In the genomic region with DNA sequence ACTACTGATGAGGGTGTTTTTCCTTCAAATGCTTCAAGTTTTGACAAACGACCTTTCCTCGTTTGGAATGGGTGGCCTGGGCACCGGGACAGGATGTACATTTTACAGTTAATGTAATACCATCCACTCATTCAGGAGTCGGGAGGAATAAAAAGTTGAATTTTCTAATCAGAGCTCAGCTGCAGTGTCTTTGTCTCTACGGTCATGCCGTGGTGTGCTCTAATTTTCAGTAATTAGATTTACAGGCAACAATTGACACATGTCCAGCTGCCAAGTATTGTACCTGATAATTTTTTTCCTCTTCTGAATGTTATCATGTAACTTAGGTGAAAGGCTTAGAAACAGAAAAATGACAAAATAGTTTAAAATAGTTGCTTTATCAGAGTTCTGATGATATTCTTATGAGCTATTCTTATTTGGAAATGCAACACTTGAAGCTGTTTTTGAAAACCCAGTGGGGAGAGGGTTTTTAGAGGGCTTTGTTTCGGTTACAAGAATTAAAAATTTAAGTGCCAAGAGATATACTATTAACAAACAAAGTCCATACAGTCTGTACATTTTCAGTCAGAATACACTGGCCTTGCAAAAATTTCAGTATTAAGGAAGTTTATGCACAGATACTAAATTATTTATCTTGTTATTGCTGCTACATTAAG, we compare ENCODE assay signal across 8 cellular contexts. TPM values are rescaled to one million over a fixed set of nuclear protein-coding genes. Genes with fewer than 3 reads are reported as not detected.
DNase-seq lines count a peak whose midpoint lies in the region; ATAC-seq and TF ChIP-seq lines count a peak whose summit lies in the region.

No MANE protein-coding gene starts in this region.

- peaks cover 10% of the 10 kb centered on the region for H3K36me3 Mint-ChIP-seq in activated CD4-positive, alpha-beta T cell treated with anti-CD3 and anti-CD28 coated beads for 36 hours (ENCODE audit: low read depth)

- CTCF ChIA-PET in activated CD4-positive, alpha-beta T cell treated with anti-CD3 and anti-CD28 coated beads for 36 hours (lab: Charles Lee): interaction anchor here (0.8 to 3.8 kb wide), 5 partner anchors 7 to 197 kb away, joined by 3 to 21 read pairs (median 3); partner anchors contain the start of gene FAF1

- DNase-seq in activated CD4-positive, alpha-beta T cell treated with anti-CD3 and anti-CD28 coated beads for 36 hours: no peak
- DNase-seq in activated CD4-positive, alpha-beta T cell treated with anti-CD3 and anti-CD28 coated beads for 1 hour: no peak
- peak; percentile 40 for DNase-seq in RKO (ENCODE audit: low spot score)
- peak; percentile 52 for DNase-seq in fibroblast of the aortic adventitia (ENCODE audit: low read depth)
- no peak for DNase-seq in testis
- no peak for DNase-seq in stimulated activated CD4-positive, alpha-beta T cell treated with anti-CD3 and anti-CD28 coated beads, Interleukin-4, amount 100 ng/mL, for 4 hours
- no peak for DNase-seq in OCI-M2 (lab: John Stamatoyannopoulos, UW; ENCODE audit: unreplicated experiment)

- no peak overlapping the region for H3K27ac Mint-ChIP-seq in activated CD4-positive, alpha-beta T cell treated with anti-CD3 and anti-CD28 coated beads for 36 hours

- H3K27ac ChIP-seq in testis: peak overlapping the region; percentile 62 to 97

- peaks cover 26% of the 10 kb centered on the region for H3K4me1 Mint-ChIP-seq in activated CD4-positive, alpha-beta T cell treated with anti-CD3 and anti-CD28 coated beads for 36 hours

- no peaks in the 10 kb centered on the region for H3K9me3 Mint-ChIP-seq in activated CD4-positive, alpha-beta T cell treated with anti-CD3 and anti-CD28 coated beads for 36 hours (ENCODE audit: low read depth)

- no peak for TF ChIP-seq CTCF in fibroblast of the aortic adventitia (IDR thresholded peaks at IDR 0.05; ENCODE audit: insufficient read depth, low read length)
- TF ChIP-seq CTCF in testis (IDR thresholded peaks at IDR 0.05): no peak

- peak overlapping the region; percentile 93 for H3K4me3 Mint-ChIP-seq in activated CD4-positive, alpha-beta T cell treated with anti-CD3 and anti-CD28 coated beads for 36 hours

- TF ChIP-seq POLR2A in testis (IDR thresholded peaks at IDR 0.05): no peak

- ATAC-seq in activated CD4-positive, alpha-beta T cell treated with anti-CD3 and anti-CD28 coated beads for 36 hours: no peak
- no peak for ATAC-seq in HG03565 (IDR thresholded peaks at IDR 0.05; ENCODE audit: unreplicated experiment)

- no peaks in the 10 kb centered on the region for H3K27me3 ChIP-seq in testis

- H3K9me3 ChIP-seq in testis: no peaks in the 10 kb centered on the region

- peaks cover 23% of the 10 kb centered on the region for H3K27me3 Mint-ChIP-seq in activated CD4-positive, alpha-beta T cell treated with anti-CD3 and anti-CD28 coated beads for 36 hours

- peak overlapping the region; percentile 97 for H3K4me3 ChIP-seq in fibroblast of the aortic adventitia (ENCODE audit: low read depth, low read length)
- peak overlapping the region; percentile 74 to 78 for H3K4me3 ChIP-seq in testis

- intact Hi-C loops in activated CD4-positive, alpha-beta T cell treated with anti-CD3 and anti-CD28 coated beads for 36 hours (cut with DNase I, micrococcal nuclease): loop anchor here (2.0 to 10.0 kb wide), 4 partner anchors 42 to 1166 kb away; no protein-coding TSS in a partner anchor
- intact Hi-C loops in testis (cut with DNase I; ENCODE audit: low total_unique reads): no loop called here

- POLR2A ChIA-PET in activated CD4-positive, alpha-beta T cell treated with anti-CD3 and anti-CD28 coated beads for 36 hours (lab: Charles Lee): interaction anchor here (0.8 kb wide), 1 partner anchor 255 kb away, joined by 3 read pairs; no protein-coding TSS in a partner anchor

- no peaks in the 10 kb centered on the region for H3K36me3 ChIP-seq in testis (ENCODE audit: low read depth, missing control alignments)

- H3K4me1 ChIP-seq in testis: no peaks in the 10 kb centered on the region

- 9 to 12% methylated on average over 7 of the region's 7 CpGs for WGBS in testis, 2 donors

RNA-seq across cellular contexts. Expression of gene CDKN2C, which starts 1.0 kb away (rescaled TPM):
- 10 to 100 TPM in 1 of 2 experiments, 1 to 10 TPM in 1; 9.2 to 12.0 TPM for total RNA-seq in activated CD4-positive, alpha-beta T cell treated with anti-CD3 and anti-CD28 coated beads for 36 hours
- 15.3 and 34.1 TPM in 2 replicates for total RNA-seq in fibroblast of the aortic adventitia (ENCODE audit: low replicate concordance)
- 1 to 10 TPM; 7.4 to 9.5 TPM for total RNA-seq in testis
- polyA plus RNA-seq in testis (ENCODE audit: insufficient read depth, low read depth, low replicate concordance): 8.8 TPM

RNA-seq across cellular contexts. Expression of gene FAF1, which starts 11.0 kb away (rescaled TPM):
- total RNA-seq in activated CD4-positive, alpha-beta T cell treated with anti-CD3 and anti-CD28 coated beads for 36 hours: 10 to 100 TPM; 64.5 to 73.1 TPM
- total RNA-seq in fibroblast of the aortic adventitia (ENCODE audit: low replicate concordance) (93.8 and 100 TPM in 2 replicates), testis (10 to 100 TPM; 46.5 to 61.6 TPM)
- 236 TPM for polyA plus RNA-seq in testis (ENCODE audit: insufficient read depth, low read depth, low replicate concordance)

Comparison
In these comparisons a context has a peak if more than half of its experiments do, and no peak if none do; other contexts are left out.
1. DNase-seq: peak in RKO (single experiment) and fibroblast of the aortic adventitia (single experiment); none in activated CD4-positive, alpha-beta T cell treated with anti-CD3 and anti-CD28 coated beads for 36 hours (single experiment), activated CD4-positive, alpha-beta T cell treated with anti-CD3 and anti-CD28 coated beads for 1 hour (single experiment), testis (single experiment), stimulated activated CD4-positive, alpha-beta T cell treated with anti-CD3 and anti-CD28 coated beads, Interleukin-4, amount 100 ng/mL, for 4 hours (0 of 2) and OCI-M2 (single experiment).